19 cellular contexts compared by ENCODE assay signal in genomic region chr17:46001390-46002310, GRCh38. TPM values are rescaled to one million over a fixed set of nuclear protein-coding genes. Genes with fewer than 3 reads are reported as not detected.
DNase-seq lines count a peak whose midpoint lies in the region; ATAC-seq, FAIRE-seq and TF ChIP-seq lines count a peak whose summit lies in the region.
"Had no signal": no experiment of that assay in that cellular context is flagged by ENCODE, and none has a peak within 500 bp of the region (broad histone marks: within the 10 kb centered on the region; RNA-seq: fewer than 3 reads in every experiment).

No MANE protein-coding gene starts in this region.

- ATAC-seq in HepG2 (peak; percentile 51), right lobe of liver (no peak), aorta (ENCODE audit: low FRiP score) (peak; percentile 4)
- no peak for ATAC-seq in activated T-helper 17 cell treated with anti-CD3 and anti-CD28 coated beads, Interleukin-2, amount 50 U/mL, for 72 hours (replicated peaks)

- H3F3A ChIP-seq in neural progenitor cell (ENCODE audit: low read depth), result no peaks in the 10 kb centered on the region

- BruUV-seq in HepG2 (replicated peaks; lab: Mats Ljungman, UMichigan), result no TSS peak

- H3K4me1 ChIP-seq in HepG2 (ENCODE audit: insufficient read depth, low read length) (peaks cover 43% of the 10 kb centered on the region), right lobe of liver (peaks cover 0 to 14% (median 3%) of the 10 kb centered on the region in 4 donors), neural progenitor cell (no peaks in the 10 kb centered on the region), aorta (ENCODE audit: control insufficient read depth in 1 of 2, insufficient read depth in 2 of 2, low read length in 2 of 2) (no peaks in the 10 kb centered on the region)
- H3K4me1 ChIP-seq: BLaER1 had no signal

- H3K36me3 ChIP-seq in HepG2 (replicated peaks in 1 of 2; ENCODE audit: control insufficient read depth in 1 of 2, insufficient read depth in 2 of 2, low read length in 2 of 2), result no peaks in the 10 kb centered on the region
- no peaks in the 10 kb centered on the region for H3K36me3 ChIP-seq in right lobe of liver
- no peaks in the 10 kb centered on the region for H3K36me3 ChIP-seq in neural progenitor cell
- no peaks in the 10 kb centered on the region for H3K36me3 ChIP-seq in aorta (ENCODE audit: control insufficient read depth in 1 of 2, insufficient read depth in 2 of 2, low read length in 1 of 2)
- H3K36me3 ChIP-seq: BLaER1 had no signal

- H3K27ac Mint-ChIP-seq in activated T-helper 17 cell treated with anti-CD3 and anti-CD28 coated beads, Interleukin-2, amount 50 U/mL, for 72 hours, result peak overlapping the region; percentile 2
- no peak overlapping the region for H3K27ac Mint-ChIP-seq in neural progenitor cell
- H3K27ac Mint-ChIP-seq: HFFc6; naive thymus-derived CD4-positive, alpha-beta T cell; T-helper 2 cell treated with Interferon-gamma antibody and Interleukin-4, amounts not matched to agents 5 μg/mL and 100 μg/mL, for 36 hours; type B pancreatic cell had no signal

- TF ChIP-seq CTCF in HepG2 (CRISPR knock-in tag; IDR thresholded peaks at IDR 0.05) (no peak), right lobe of liver (IDR thresholded peaks at IDR 0.05) (no peak), neural progenitor cell (IDR thresholded peaks at IDR 0.05) (no peak)

- 24% methylated on average over 13 of the region's 13 CpGs for WGBS in HepG2 (ENCODE audit: low lambda C conversion rate)
- WGBS in right lobe of liver (ENCODE audit: insufficient coverage, low coverage, low lambda C conversion rate, missing lambda C conversion rate), result 57% methylated on average over 6 of the region's 13 CpGs
- 75 to 78% methylated on average over 13 of the region's 13 CpGs for WGBS in aorta, 2 donors

- H3K9me3 Mint-ChIP-seq in activated T-helper 17 cell treated with anti-CD3 and anti-CD28 coated beads, Interleukin-2, amount 50 U/mL, for 72 hours, result no peaks in the 10 kb centered on the region
- no peaks in the 10 kb centered on the region for H3K9me3 Mint-ChIP-seq in neural progenitor cell
- H3K9me3 Mint-ChIP-seq: HFFc6; naive thymus-derived CD4-positive, alpha-beta T cell; T-helper 2 cell treated with Interferon-gamma antibody and Interleukin-4, amounts not matched to agents 5 μg/mL and 100 μg/mL, for 36 hours; type B pancreatic cell had no signal

- peak; percentile 21 for FAIRE-seq in HepG2 (lab: Jason Lieb, UNC)

- POLR2A ChIA-PET in HepG2 (lab: Yijun Ruan, JAX), result interaction anchor here (0.8 to 0.9 kb wide), 2 partner anchors 191 to 211 kb away, joined by 3 to 4 read pairs; partner anchors contain the start of gene KANSL1

- H3K27ac ChIP-seq in HepG2 (ENCODE audit: extremely low read length, insufficient read depth, low read length) (no peak overlapping the region), right lobe of liver (no peak overlapping the region), neural progenitor cell (no peak overlapping the region), aorta (ENCODE audit: low read depth in 1 of 2, low read length in 2 of 2) (no peak overlapping the region)
- H3K27ac ChIP-seq: BLaER1, RWPE1 had no signal

- no peak overlapping the region for H3K9ac ChIP-seq in HepG2 (ENCODE audit: insufficient read depth, low read depth, low read length)
- no peak overlapping the region for H3K9ac ChIP-seq in neural progenitor cell
- H3K9ac ChIP-seq: BLaER1 had no signal

- TF ChIP-seq POLR2A in HepG2 (IDR thresholded peaks at IDR 0.05; ENCODE audit: insufficient read depth in 1 of 2, low read depth in 2 of 2, low read length in 2 of 2), result no peak
- no peak for TF ChIP-seq POLR2A in right lobe of liver (IDR thresholded peaks at IDR 0.05)

- H4K20me1 ChIP-seq in HepG2 (ENCODE audit: insufficient read depth, low read length) (no peaks in the 10 kb centered on the region), neural progenitor cell (ENCODE audit: low read depth) (no peaks in the 10 kb centered on the region)
- H4K20me1 ChIP-seq: BLaER1 had no signal

- H3K4me3 Mint-ChIP-seq in activated T-helper 17 cell treated with anti-CD3 and anti-CD28 coated beads, Interleukin-2, amount 50 U/mL, for 72 hours, result no peak overlapping the region
- H3K4me3 Mint-ChIP-seq in neural progenitor cell, result peak overlapping the region; percentile 43
- H3K4me3 Mint-ChIP-seq: HFFc6; naive thymus-derived CD4-positive, alpha-beta T cell; T-helper 2 cell treated with Interferon-gamma antibody and Interleukin-4, amounts not matched to agents 5 μg/mL and 100 μg/mL, for 36 hours; type B pancreatic cell had no signal

- H3K4me3 ChIP-seq in HepG2 (replicated peaks in 1 of 3; ENCODE audit: insufficient read depth in 1 of 3, low read depth in 2 of 3, low read length in 3 of 3), result peak overlapping the region; percentile 13 to 67 (median 39); a peak in 5 of 6 replicates
- H3K4me3 ChIP-seq in right lobe of liver, result no peak overlapping the region
- H3K4me3 ChIP-seq in neural progenitor cell, result no peak overlapping the region
- no peak overlapping the region for H3K4me3 ChIP-seq in aorta (ENCODE audit: low read length in 2 of 2)
- H3K4me3 ChIP-seq: BLaER1, smooth muscle cell had no signal

- no peaks in the 10 kb centered on the region for H3K27me3 Mint-ChIP-seq in activated T-helper 17 cell treated with anti-CD3 and anti-CD28 coated beads, Interleukin-2, amount 50 U/mL, for 72 hours
- H3K27me3 Mint-ChIP-seq in neural progenitor cell (ENCODE audit: insufficient read depth, low read depth), result peaks cover 13% of the 10 kb centered on the region
- H3K27me3 Mint-ChIP-seq: type B pancreatic cell had no signal

- in situ Hi-C loops in HepG2 (cut with HindIII; ENCODE audit: extremely low pct_ligation_motif_present, low pct_unique_long_range_greater_than_20kb), result loop anchor here (5.0 to 25.0 kb wide), 3 partner anchors 41 to 836 kb away; no protein-coding TSS in a partner anchor

- H2AFZ ChIP-seq in HepG2 (ENCODE audit: low read length) (no peak overlapping the region), neural progenitor cell (replicated peaks) (no peak overlapping the region)

- H3K4me2 ChIP-seq in HepG2 (ENCODE audit: low read depth, low read length) (peak overlapping the region; percentile 92), neural progenitor cell (no peak overlapping the region)
- H3K4me2 ChIP-seq: BLaER1, smooth muscle cell had no signal

- H3K79me2 ChIP-seq in HepG2 (ENCODE audit: insufficient read depth, low read length) (no peaks in the 10 kb centered on the region), neural progenitor cell (ENCODE audit: low read depth) (no peaks in the 10 kb centered on the region)

- H3K27me3 ChIP-seq in HepG2 (ENCODE audit: control insufficient read depth in 1 of 2, insufficient read depth in 2 of 2, low read length in 2 of 2), result 0 out of 5 replicates have a peak, but pooled peaks cover 0 to 1% of the 10 kb centered on the region in 2 experiments
- no peaks in the 10 kb centered on the region for H3K27me3 ChIP-seq in right lobe of liver
- no peaks in the 10 kb centered on the region for H3K27me3 ChIP-seq in neural progenitor cell
- H3K27me3 ChIP-seq in aorta (ENCODE audit: control insufficient read depth in 1 of 2, insufficient read depth in 2 of 2, low read length in 1 of 2), result no peaks in the 10 kb centered on the region
- H3K27me3 ChIP-seq: BLaER1 had no signal

- no peaks in the 10 kb centered on the region for H3K9me3 ChIP-seq in HepG2 (ENCODE audit: low read length)
- H3K9me3 ChIP-seq in right lobe of liver, result no peaks in the 10 kb centered on the region
- H3K9me3 ChIP-seq in neural progenitor cell (ENCODE audit: low read depth), result no peaks in the 10 kb centered on the region
- H3K9me3 ChIP-seq in aorta (ENCODE audit: control insufficient read depth, low read length), result no peaks in the 10 kb centered on the region
- H3K9me3 ChIP-seq: BLaER1 had no signal

- DNase-seq in HepG2 (ENCODE audit: low spot score), result peak; percentile 28
- DNase-seq in right lobe of liver, result no peak
- DNase-seq in neural progenitor cell (ENCODE audit: low spot score), result no peak
- no peak for DNase-seq in aorta
- no peak for DNase-seq in NCI-H524 treated with DMSO at 0.1 percent for 48 hours (lab: John Stamatoyannopoulos, UW)
- DNase-seq in NK-92 (lab: John Stamatoyannopoulos, UW; ENCODE audit: unreplicated experiment), result no peak
- DNase-seq in pons (ENCODE audit: low spot score), result no peak
- DNase-seq: GF-D8 had no signal

- TF ChIP-seq RAD21 in HepG2 (CRISPR knock-in tag; IDR thresholded peaks at IDR 0.05), result no peak

- TF ChIP-seq EP300 in HepG2 (IDR thresholded peaks at IDR 0.05; ENCODE audit: low read depth in 2 of 2, low read length in 2 of 2) (no peak), HepG2 (CRISPR knock-in tag; IDR thresholded peaks at IDR 0.05; ENCODE audit: borderline replicate concordance) (no peak)

- no peaks in the 10 kb centered on the region for H3K4me1 Mint-ChIP-seq in activated T-helper 17 cell treated with anti-CD3 and anti-CD28 coated beads, Interleukin-2, amount 50 U/mL, for 72 hours
- H3K4me1 Mint-ChIP-seq in neural progenitor cell, result no peaks in the 10 kb centered on the region

- no peaks in the 10 kb centered on the region for H3K36me3 Mint-ChIP-seq in activated T-helper 17 cell treated with anti-CD3 and anti-CD28 coated beads, Interleukin-2, amount 50 U/mL, for 72 hours (ENCODE audit: low read depth)
- no peaks in the 10 kb centered on the region for H3K36me3 Mint-ChIP-seq in neural progenitor cell
- H3K36me3 Mint-ChIP-seq: type B pancreatic cell had no signal

- CTCF ChIA-PET in HepG2 (lab: Yijun Ruan, JAX; ENCODE audit: low intra/inter-chr PET ratio, low total read pairs), result interaction anchor here (1.2 to 4.3 kb wide), 4 partner anchors 42 to 211 kb away, joined by 4 to 37 read pairs (median 10); no protein-coding TSS in a partner anchor

- intact Hi-C loops in HepG2 (cut with micrococcal nuclease; ENCODE audit: unreplicated experiment), result loop anchor here (1.0 to 5.0 kb wide), 3 partner anchors 43 to 286 kb away; no protein-coding TSS in a partner anchor
- intact Hi-C loops in right lobe of liver (cut with DNase I), result loop anchor here in 1 of 2 donors (10.0 kb wide), 1 partner anchor 213 kb away; no protein-coding TSS in a partner anchor
- intact Hi-C loops in aorta (cut with DNase I), result loop anchor here in 1 of 2 donors (1.0 kb wide), 1 partner anchor 212 kb away; no protein-coding TSS in a partner anchor

RNA-seq across cellular contexts. Expression of gene STH, which starts 2.6 kb away (rescaled TPM):
- total RNA-seq in HepG2 (2016; rRNA removed; fragmentation: Illumina TruSeq; extraction: Trizol) (not detected in 2 replicates), right lobe of liver (not detected), neural progenitor cell (ENCODE audit: low replicate concordance) (not detected in 2 replicates), aorta (not detected)
- total RNA-seq in HepG2 (2016; cell fraction: cytosol; rRNA removed; fragmentation: Illumina TruSeq; extraction: Trizol; ENCODE audit: low read depth), result not detected in 2 replicates
- total RNA-seq in HepG2 (2016; cell fraction: insoluble cytoplasmic fraction; rRNA removed; fragmentation: Illumina TruSeq; extraction: Trizol), result not detected in 2 replicates
- not detected in 2 replicates for total RNA-seq in HepG2 (2016; cell fraction: membrane; rRNA removed; fragmentation: Illumina TruSeq; extraction: Trizol)
- total RNA-seq in HepG2 (2016; cell fraction: nucleus; rRNA removed; fragmentation: Illumina TruSeq; extraction: Trizol), result not detected in 2 replicates
- polyA plus RNA-seq in HepG2 (2011; rRNA removed) (0.37 TPM in 1 of 2 replicates, not detected in the other), aorta (not detected)
- not detected in 2 replicates for polyA plus RNA-seq in HepG2 (2011; cell fraction: cytosol; rRNA removed)
- polyA plus RNA-seq in HepG2 (2011; cell fraction: nucleus; rRNA removed), result not detected in 2 replicates
- polyA plus RNA-seq in HepG2 (2012), result not detected in 2 replicates
- polyA plus RNA-seq in HepG2 (2016; cell fraction: cytosol; fragmentation: Illumina TruSeq; extraction: Trizol; ENCODE audit: low read depth), result not detected in 2 replicates
- not detected in 2 replicates for polyA plus RNA-seq in HepG2 (2016; cell fraction: insoluble cytoplasmic fraction; fragmentation: Illumina TruSeq; extraction: Trizol; ENCODE audit: low read depth)
- polyA plus RNA-seq in HepG2 (2016; cell fraction: membrane; fragmentation: Illumina TruSeq; extraction: Trizol; ENCODE audit: low read depth), result not detected in 2 replicates
- polyA plus RNA-seq in HepG2 (2016; cell fraction: nucleus; fragmentation: Illumina TruSeq; extraction: Trizol; ENCODE audit: insufficient read depth, low read depth), result not detected in 2 replicates
- polyA minus RNA-seq in HepG2 (2011; rRNA and poly(A)+ RNA removed; ENCODE audit: low replicate concordance), result 0.78 TPM in 1 of 2 replicates, not detected in the other
- polyA minus RNA-seq in HepG2 (2011; cell fraction: cytosol; rRNA and poly(A)+ RNA removed), result not detected in 2 replicates
- polyA minus RNA-seq in HepG2 (2011; cell fraction: nucleus; rRNA and poly(A)+ RNA removed), result not detected in 2 replicates
- total RNA-seq in activated T-helper 17 cell treated with anti-CD3 and anti-CD28 coated beads, Interleukin-2, amount 50 U/mL, for 72 hours, result not detected
- total RNA-seq: endothelial cell of umbilical vein; HFFc6; LHCN-M2; lower leg skin; naive thymus-derived CD4-positive, alpha-beta T cell; smooth muscle cell had no signal
- polyA plus RNA-seq: endothelial cell of umbilical vein; naive thymus-derived CD4-positive, alpha-beta T cell; smooth muscle cell had no signal

Comparison
In these comparisons a context has a peak if more than half of its experiments do, and no peak if none do; other contexts are left out.
1. ATAC-seq: peak in HepG2 (single experiment) and aorta (single experiment); none in right lobe of liver (0 of 4) and activated T-helper 17 cell treated with anti-CD3 and anti-CD28 coated beads, Interleukin-2, amount 50 U/mL, for 72 hours (single experiment).
2. H3K4me3 ChIP-seq: peak in HepG2 (3 of 3); none in right lobe of liver (0 of 3), neural progenitor cell (single experiment) and aorta (0 of 2).